15 cellular contexts compared by ENCODE assay signal in the genomic region with DNA sequence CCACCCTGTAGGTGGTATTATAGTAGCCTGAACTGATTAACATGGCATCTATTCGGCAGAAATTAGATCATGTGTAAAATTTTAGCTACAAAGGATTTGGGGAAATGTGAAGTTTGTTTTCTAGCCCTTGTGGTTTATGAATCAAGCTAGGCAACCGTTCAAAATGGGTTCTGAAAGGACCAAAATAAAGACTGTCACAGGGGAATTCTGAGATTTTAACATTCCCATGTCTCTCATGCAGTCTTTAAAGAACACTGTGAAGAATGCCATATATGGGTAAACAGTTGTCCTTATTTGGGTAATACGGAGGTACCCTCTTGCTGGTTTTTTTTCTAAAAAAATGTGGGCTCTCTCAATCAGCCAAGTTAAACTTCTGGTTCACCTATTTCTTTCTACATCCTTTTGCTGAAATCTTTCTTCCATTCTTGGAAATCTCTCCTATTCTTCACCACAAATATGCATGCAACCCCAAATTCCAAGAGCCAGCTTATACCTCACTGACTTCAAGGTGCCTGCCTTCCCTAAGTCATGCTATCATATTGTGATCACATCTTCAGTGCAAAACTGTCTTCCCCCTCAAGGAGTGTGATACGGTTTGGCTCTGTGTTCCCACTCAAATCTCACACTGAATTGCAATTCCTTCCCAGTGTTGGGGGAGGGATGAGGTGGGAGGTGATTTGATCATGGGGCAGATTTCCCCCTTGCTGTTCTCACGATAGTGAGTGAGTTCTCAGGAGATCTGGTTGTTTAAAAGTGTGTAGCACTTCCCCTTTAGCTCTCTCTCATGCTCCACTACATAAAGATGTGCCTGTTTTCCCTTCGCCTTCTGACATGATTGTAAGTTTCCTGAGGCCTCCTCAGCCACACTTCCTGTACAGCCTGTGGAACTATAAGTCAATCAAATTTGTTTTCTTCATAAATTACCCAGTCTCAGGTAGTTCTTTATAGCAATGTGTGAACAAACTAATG.
"Had no signal": no experiment of that assay in that cellular context is flagged by ENCODE, and none has a peak within 500 bp of the region (broad histone marks: within the 10 kb centered on the region; RNA-seq: fewer than 3 reads in every experiment).

No MANE protein-coding gene starts in this region.

- H3K27ac Mint-ChIP-seq: activated CD4-positive, alpha-beta memory T cell treated with anti-CD3 and anti-CD28 coated beads, Interleukin-2, amount 10 ng/mL, durations not matched to agents 7 days and 5 days; activated CD4-positive, alpha-beta T cell treated with anti-CD3 and anti-CD28 coated beads for 36 hours; activated naive CD8-positive, alpha-beta T cell; activated T-cell treated with anti-CD3 and anti-CD28 coated beads, Interleukin-2, amount 50 U/mL, for 72 hours; effector memory CD8-positive, alpha-beta T cell; immature natural killer cell; nephron progenitor cell had no signal

- H3K36me3 ChIP-seq: ovary, stomach, WERI-Rb-1 had no signal

- H3K27me3 Mint-ChIP-seq: activated CD4-positive, alpha-beta T cell treated with anti-CD3 and anti-CD28 coated beads for 36 hours; activated naive CD8-positive, alpha-beta T cell; effector memory CD8-positive, alpha-beta T cell had no signal

- ATAC-seq: activated CD4-positive, alpha-beta T cell treated with anti-CD3 and anti-CD28 coated beads for 36 hours; activated T-cell treated with anti-CD3 and anti-CD28 coated beads, Interleukin-2, amount 50 U/mL, for 72 hours; effector memory CD8-positive, alpha-beta T cell had no signal

- FAIRE-seq: frontal cortex had no signal

- H3K4me3 ChIP-seq: ovary, stomach had no signal

- DNase-seq: activated CD4-positive, alpha-beta memory T cell treated with anti-CD3 and anti-CD28 coated beads, Interleukin-2, amount 10 ng/mL, durations not matched to agents 7 days and 5 days; activated CD4-positive, alpha-beta T cell treated with anti-CD3 and anti-CD28 coated beads for 36 hours; activated gamma-delta T cell; activated T-cell treated with anti-CD3 and anti-CD28 coated beads, Interleukin-2, amount 50 U/mL, for 72 hours; amniotic stem cell; dermis blood vessel endothelial cell; effector memory CD8-positive, alpha-beta T cell; immature natural killer cell; nephron progenitor cell; ovary; stimulated activated CD4-positive, alpha-beta T cell treated with anti-CD3 and anti-CD28 coated beads, Interleukin-1b, Interleukin-23, amount 100 ng/mL, for 48 hours; stomach; WERI-Rb-1 had no signal

- H3K9me3 ChIP-seq: ovary had no signal

- H3K4me3 Mint-ChIP-seq: activated CD4-positive, alpha-beta memory T cell treated with anti-CD3 and anti-CD28 coated beads, Interleukin-2, amount 10 ng/mL, durations not matched to agents 7 days and 5 days; activated CD4-positive, alpha-beta T cell treated with anti-CD3 and anti-CD28 coated beads for 36 hours; activated naive CD8-positive, alpha-beta T cell; activated T-cell treated with anti-CD3 and anti-CD28 coated beads, Interleukin-2, amount 50 U/mL, for 72 hours; effector memory CD8-positive, alpha-beta T cell; immature natural killer cell; nephron progenitor cell had no signal

- H3K27me3 ChIP-seq: ovary, stomach had no signal

- H3K27ac ChIP-seq: ovary, stomach, WERI-Rb-1 had no signal
